Comparison of ENCODE assay signal across 8 cellular contexts in the genomic region with DNA sequence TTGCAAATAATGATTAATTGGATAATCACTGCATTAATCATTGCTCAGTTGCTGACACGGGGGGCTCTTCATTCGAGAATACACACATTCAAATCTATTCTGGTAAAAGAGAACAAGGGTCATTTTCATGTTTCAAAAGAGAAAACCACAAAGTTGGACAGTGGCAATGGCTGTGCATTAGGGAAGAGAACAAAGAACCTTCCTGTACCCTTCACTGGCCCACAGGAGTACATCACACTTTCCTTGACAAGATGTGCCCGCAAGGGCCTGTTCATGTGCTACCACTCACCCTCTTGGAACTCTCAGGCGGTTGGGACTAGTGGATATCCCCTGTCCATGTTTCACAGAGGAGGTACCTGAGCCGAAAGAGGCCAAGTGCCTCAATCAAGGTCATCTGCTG.
"Had no signal": no experiment of that assay in that cellular context is flagged by ENCODE, and none has a peak within 500 bp of the region (broad histone marks: within the 10 kb centered on the region; RNA-seq: fewer than 3 reads in every experiment).

No MANE protein-coding gene starts in this region.

- DNase-seq: GM23248, GOT3, H7, HFFc6, IMR-90 had no signal

- H3K9ac ChIP-seq: GM23248 had no signal

- H3K4me3 ChIP-seq: GM23248, HAP-1, K562 had no signal

- ATAC-seq: HCT116, K562 had no signal

- H3K9me3 Mint-ChIP-seq: HFFc6 had no signal

- H3K27ac ChIP-seq: GM23248 had no signal

- H3K4me3 Mint-ChIP-seq: HFFc6 had no signal

- H3K27ac Mint-ChIP-seq: HFFc6 had no signal

- H3K9me3 ChIP-seq: HAP-1 had no signal

- H2AFZ ChIP-seq: GM23248 had no signal
